Comparison of ENCODE assay signal across 1 cellular context in genomic region chr4:44493924-44494323, GRCh38.
TF ChIP-seq lines count a peak whose summit lies in the region.

No MANE protein-coding gene starts in this region.

TF ChIP-seq in GM23338, 12 proteins besides CTCF, POLR2A, EP300 and RAD21 (continued from another document):
- TF ChIP-seq, protein P1, sequence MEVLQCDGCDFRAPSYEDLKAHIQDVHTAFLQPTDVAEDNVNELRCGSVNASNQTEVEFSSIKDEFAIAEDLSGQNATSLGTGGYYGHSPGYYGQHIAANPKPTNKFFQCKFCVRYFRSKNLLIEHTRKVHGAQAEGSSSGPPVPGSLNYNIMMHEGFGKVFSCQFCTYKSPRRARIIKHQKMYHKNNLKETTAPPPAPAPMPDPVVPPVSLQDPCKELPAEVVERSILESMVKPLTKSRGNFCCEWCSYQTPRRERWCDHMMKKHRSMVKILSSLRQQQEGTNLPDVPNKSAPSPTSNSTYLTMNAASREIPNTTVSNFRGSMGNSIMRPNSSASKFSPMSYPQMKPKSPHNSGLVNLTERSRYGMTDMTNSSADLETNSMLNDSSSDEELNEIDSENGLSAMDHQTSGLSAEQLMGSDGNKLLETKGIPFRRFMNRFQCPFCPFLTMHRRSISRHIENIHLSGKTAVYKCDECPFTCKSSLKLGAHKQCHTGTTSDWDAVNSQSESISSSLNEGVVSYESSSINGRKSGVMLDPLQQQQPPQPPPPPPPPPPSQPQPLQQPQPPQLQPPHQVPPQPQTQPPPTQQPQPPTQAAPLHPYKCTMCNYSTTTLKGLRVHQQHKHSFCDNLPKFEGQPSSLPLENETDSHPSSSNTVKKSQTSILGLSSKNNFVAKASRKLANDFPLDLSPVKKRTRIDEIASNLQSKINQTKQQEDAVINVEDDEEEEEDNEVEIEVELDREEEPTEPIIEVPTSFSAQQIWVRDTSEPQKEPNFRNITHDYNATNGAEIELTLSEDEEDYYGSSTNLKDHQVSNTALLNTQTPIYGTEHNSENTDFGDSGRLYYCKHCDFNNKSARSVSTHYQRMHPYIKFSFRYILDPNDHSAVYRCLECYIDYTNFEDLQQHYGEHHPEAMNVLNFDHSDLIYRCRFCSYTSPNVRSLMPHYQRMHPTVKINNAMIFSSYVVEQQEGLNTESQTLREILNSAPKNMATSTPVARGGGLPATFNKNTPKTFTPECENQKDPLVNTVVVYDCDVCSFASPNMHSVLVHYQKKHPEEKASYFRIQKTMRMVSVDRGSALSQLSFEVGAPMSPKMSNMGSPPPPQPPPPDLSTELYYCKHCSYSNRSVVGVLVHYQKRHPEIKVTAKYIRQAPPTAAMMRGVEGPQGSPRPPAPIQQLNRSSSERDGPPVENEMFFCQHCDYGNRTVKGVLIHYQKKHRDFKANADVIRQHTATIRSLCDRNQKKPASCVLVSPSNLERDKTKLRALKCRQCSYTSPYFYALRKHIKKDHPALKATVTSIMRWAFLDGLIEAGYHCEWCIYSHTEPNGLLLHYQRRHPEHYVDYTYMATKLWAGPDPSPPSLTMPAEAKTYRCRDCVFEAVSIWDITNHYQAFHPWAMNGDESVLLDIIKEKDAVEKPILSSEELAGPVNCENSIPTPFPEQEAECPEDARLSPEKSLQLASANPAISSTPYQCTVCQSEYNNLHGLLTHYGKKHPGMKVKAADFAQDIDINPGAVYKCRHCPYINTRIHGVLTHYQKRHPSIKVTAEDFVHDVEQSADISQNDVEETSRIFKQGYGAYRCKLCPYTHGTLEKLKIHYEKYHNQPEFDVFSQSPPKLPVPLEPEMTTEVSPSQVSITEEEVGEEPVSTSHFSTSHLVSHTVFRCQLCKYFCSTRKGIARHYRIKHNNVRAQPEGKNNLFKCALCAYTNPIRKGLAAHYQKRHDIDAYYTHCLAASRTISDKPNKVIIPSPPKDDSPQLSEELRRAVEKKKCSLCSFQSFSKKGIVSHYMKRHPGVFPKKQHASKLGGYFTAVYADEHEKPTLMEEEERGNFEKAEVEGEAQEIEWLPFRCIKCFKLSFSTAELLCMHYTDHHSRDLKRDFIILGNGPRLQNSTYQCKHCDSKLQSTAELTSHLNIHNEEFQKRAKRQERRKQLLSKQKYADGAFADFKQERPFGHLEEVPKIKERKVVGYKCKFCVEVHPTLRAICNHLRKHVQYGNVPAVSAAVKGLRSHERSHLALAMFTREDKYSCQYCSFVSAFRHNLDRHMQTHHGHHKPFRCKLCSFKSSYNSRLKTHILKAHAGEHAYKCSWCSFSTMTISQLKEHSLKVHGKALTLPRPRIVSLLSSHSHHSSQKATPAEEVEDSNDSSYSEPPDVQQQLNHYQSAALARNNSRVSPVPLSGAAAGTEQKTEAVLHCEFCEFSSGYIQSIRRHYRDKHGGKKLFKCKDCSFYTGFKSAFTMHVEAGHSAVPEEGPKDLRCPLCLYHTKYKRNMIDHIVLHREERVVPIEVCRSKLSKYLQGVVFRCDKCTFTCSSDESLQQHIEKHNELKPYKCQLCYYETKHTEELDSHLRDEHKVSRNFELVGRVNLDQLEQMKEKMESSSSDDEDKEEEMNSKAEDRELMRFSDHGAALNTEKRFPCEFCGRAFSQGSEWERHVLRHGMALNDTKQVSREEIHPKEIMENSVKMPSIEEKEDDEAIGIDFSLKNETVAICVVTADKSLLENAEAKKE (CRISPR knock-in tag; IDR thresholded peaks at IDR 0.05), result no peak
- TF ChIP-seq EZH2 (IDR thresholded peaks at IDR 0.05; ENCODE audit: low read depth, unreplicated experiment), result no peak
TF ChIP-seq in GM23338: peak in this region for 0.
